Comparison of ENCODE assay signal across 27 cellular contexts in genomic region chr15:34114215-34114614, GRCh38.
"Had no signal": no experiment of that assay in that cellular context is flagged by ENCODE, and none has a peak within 500 bp of the region (broad histone marks: within the 10 kb centered on the region; RNA-seq: fewer than 3 reads in every experiment).

No MANE protein-coding gene starts in this region.

- ATAC-seq: stimulated activated effector memory CD8-positive, alpha-beta T cell treated with anti-CD3 and anti-CD28 coated beads, Interleukin-12 subunit alpha, Interleukin-12 subunit beta, amount 100 ng/mL, for 72 hours; stimulated activated memory B cell treated with anti-CD40 and anti-IgM and Interleukin-4, amounts not matched to agents 10 μg/mL and 1 μg/mL and 100 μg/mL, for 72 hours; stimulated activated naive B cell treated with anti-CD40 and anti-IgM and Interleukin-4, amounts not matched to agents 10 μg/mL and 1 μg/mL and 100 μg/mL, for 72 hours; stimulated activated naive CD8-positive, alpha-beta T cell treated with anti-CD3 and anti-CD28 coated beads, Interleukin-15, amount 100 ng/mL, for 72 hours; stimulated activated naive CD8-positive, alpha-beta T cell treated with anti-CD3 and anti-CD28 coated beads, Interleukin-15, Interleukin-2, amounts not matched to agents 100 U/mL and 50 U/mL, for 24 hours; upper lobe of right lung had no signal

- H3K27ac Mint-ChIP-seq: stimulated activated effector memory CD8-positive, alpha-beta T cell treated with anti-CD3 and anti-CD28 coated beads, Interleukin-12 subunit alpha, Interleukin-12 subunit beta, amount 100 ng/mL, for 72 hours; stimulated activated memory B cell treated with anti-CD40 and anti-IgM and Interleukin-4, amounts not matched to agents 10 μg/mL and 1 μg/mL and 100 μg/mL, for 72 hours; stimulated activated naive CD8-positive, alpha-beta T cell treated with anti-CD3 and anti-CD28 coated beads, Interleukin-15, amount 100 ng/mL, for 72 hours; stimulated activated naive CD8-positive, alpha-beta T cell treated with anti-CD3 and anti-CD28 coated beads, Interleukin-15, Interleukin-2, amounts not matched to agents 100 ng/mL and 50 ng/mL, for 24 hours; type B pancreatic cell had no signal

- H3K4me1 Mint-ChIP-seq: stimulated activated effector memory CD8-positive, alpha-beta T cell treated with anti-CD3 and anti-CD28 coated beads, Interleukin-12 subunit alpha, Interleukin-12 subunit beta, amount 100 ng/mL, for 72 hours; stimulated activated memory B cell treated with anti-CD40 and anti-IgM and Interleukin-4, amounts not matched to agents 10 μg/mL and 1 μg/mL and 100 μg/mL, for 72 hours; stimulated activated naive CD8-positive, alpha-beta T cell treated with anti-CD3 and anti-CD28 coated beads, Interleukin-15, amount 100 ng/mL, for 72 hours had no signal

- H3K9me3 Mint-ChIP-seq: stimulated activated effector memory CD8-positive, alpha-beta T cell treated with anti-CD3 and anti-CD28 coated beads, Interleukin-12 subunit alpha, Interleukin-12 subunit beta, amount 100 ng/mL, for 72 hours; stimulated activated memory B cell treated with anti-CD40 and anti-IgM and Interleukin-4, amounts not matched to agents 10 μg/mL and 1 μg/mL and 100 μg/mL, for 72 hours; stimulated activated naive B cell treated with anti-CD40 and anti-IgM and Interleukin-4, amounts not matched to agents 10 μg/mL and 1 μg/mL and 100 μg/mL, for 72 hours; stimulated activated naive CD8-positive, alpha-beta T cell treated with anti-CD3 and anti-CD28 coated beads, Interleukin-15, amount 100 ng/mL, for 72 hours; stimulated activated naive CD8-positive, alpha-beta T cell treated with anti-CD3 and anti-CD28 coated beads, Interleukin-15, Interleukin-2, amounts not matched to agents 100 ng/mL and 50 ng/mL, for 24 hours; type B pancreatic cell had no signal

- H3K4me1 ChIP-seq: stomach, suprapubic skin, testis, thyroid gland, tibial artery, transverse colon, upper lobe of left lung, upper lobe of right lung, uterus, vagina had no signal

- H3K4me3 Mint-ChIP-seq: stimulated activated effector memory CD8-positive, alpha-beta T cell treated with anti-CD3 and anti-CD28 coated beads, Interleukin-12 subunit alpha, Interleukin-12 subunit beta, amount 100 ng/mL, for 72 hours; stimulated activated memory B cell treated with anti-CD40 and anti-IgM and Interleukin-4, amounts not matched to agents 10 μg/mL and 1 μg/mL and 100 μg/mL, for 72 hours; stimulated activated naive B cell treated with anti-CD40 and anti-IgM and Interleukin-4, amounts not matched to agents 10 μg/mL and 1 μg/mL and 100 μg/mL, for 72 hours; stimulated activated naive CD8-positive, alpha-beta T cell treated with anti-CD3 and anti-CD28 coated beads, Interleukin-15, amount 100 ng/mL, for 72 hours; stimulated activated naive CD8-positive, alpha-beta T cell treated with anti-CD3 and anti-CD28 coated beads, Interleukin-15, Interleukin-2, amounts not matched to agents 100 ng/mL and 50 ng/mL, for 24 hours; type B pancreatic cell had no signal

- H3K36me3 Mint-ChIP-seq: stimulated activated effector memory CD8-positive, alpha-beta T cell treated with anti-CD3 and anti-CD28 coated beads, Interleukin-12 subunit alpha, Interleukin-12 subunit beta, amount 100 ng/mL, for 72 hours; stimulated activated memory B cell treated with anti-CD40 and anti-IgM and Interleukin-4, amounts not matched to agents 10 μg/mL and 1 μg/mL and 100 μg/mL, for 72 hours; stimulated activated naive B cell treated with anti-CD40 and anti-IgM and Interleukin-4, amounts not matched to agents 10 μg/mL and 1 μg/mL and 100 μg/mL, for 72 hours; type B pancreatic cell had no signal

- H3K36me3 ChIP-seq: stomach, suprapubic skin, thoracic aorta, thyroid gland, tibial artery, tibial nerve, transverse colon, upper lobe of left lung, upper lobe of right lung, uterus, vagina had no signal

- H3K4me3 ChIP-seq: stomach, suprapubic skin, testis, thoracic aorta, thyroid gland, tibial artery, tibial nerve, transverse colon, upper lobe of left lung, upper lobe of right lung, uterus, vagina had no signal

- DNase-seq: stimulated activated CD4-positive, alpha-beta T cell treated with anti-CD3 and anti-CD28 coated beads, Interleukin-2, amount 100 ng/mL, for 48 hours; stimulated activated CD4-positive, alpha-beta T cell treated with anti-CD3 and anti-CD28 coated beads, Interleukin-4, amount 100 ng/mL, for 1 hour; stimulated activated CD4-positive, alpha-beta T cell treated with anti-CD3 and anti-CD28 coated beads, Interleukin-4, amount 100 ng/mL, for 24 hours; stimulated activated CD4-positive, alpha-beta T cell treated with anti-CD3 and anti-CD28 coated beads, Interleukin-4, amount 100 ng/mL, for 4 hours; stimulated activated CD8-positive, alpha-beta memory T cell treated with anti-CD3 and anti-CD28 coated beads, Interleukin-4, amount 100 ng/mL, for 48 hours; stimulated activated naive B cell treated with anti-CD40 and anti-IgM and Interleukin-4, amounts not matched to agents 10 μg/mL and 1 μg/mL and 100 μg/mL, for 72 hours; stimulated activated naive CD4-positive, alpha-beta T cell; stimulated activated naive CD4-positive, alpha-beta T cell treated with Interleukin-2 at 50 U/mL for 16 hours; stimulated activated naive CD8-positive, alpha-beta T cell treated with anti-CD3 and anti-CD28 coated beads, Interleukin-15, amount 100 ng/mL, for 72 hours; stimulated activated naive CD8-positive, alpha-beta T cell treated with anti-CD3 and anti-CD28 coated beads, Interleukin-15, Interleukin-2, amounts not matched to agents 100 U/mL and 50 U/mL, for 24 hours; stomach; substantia nigra; testis; thyroid gland; tibial artery; transverse colon; upper lobe of left lung; upper lobe of right lung; uterus had no signal

- H3K27ac ChIP-seq: stomach, suprapubic skin, testis, thoracic aorta, thyroid gland, tibial artery, tibial nerve, transverse colon, upper lobe of left lung, upper lobe of right lung, uterus, vagina had no signal

- H3K27me3 Mint-ChIP-seq: type B pancreatic cell had no signal

- H3K9me3 ChIP-seq: stomach, suprapubic skin, testis, thoracic aorta, thyroid gland, tibial artery, tibial nerve, transverse colon, upper lobe of left lung, upper lobe of right lung, uterus, vagina had no signal

- H3K27me3 ChIP-seq: testis, tibial nerve, upper lobe of left lung, uterus, vagina had no signal
